24 cellular contexts compared by ENCODE assay signal in the genomic region with DNA sequence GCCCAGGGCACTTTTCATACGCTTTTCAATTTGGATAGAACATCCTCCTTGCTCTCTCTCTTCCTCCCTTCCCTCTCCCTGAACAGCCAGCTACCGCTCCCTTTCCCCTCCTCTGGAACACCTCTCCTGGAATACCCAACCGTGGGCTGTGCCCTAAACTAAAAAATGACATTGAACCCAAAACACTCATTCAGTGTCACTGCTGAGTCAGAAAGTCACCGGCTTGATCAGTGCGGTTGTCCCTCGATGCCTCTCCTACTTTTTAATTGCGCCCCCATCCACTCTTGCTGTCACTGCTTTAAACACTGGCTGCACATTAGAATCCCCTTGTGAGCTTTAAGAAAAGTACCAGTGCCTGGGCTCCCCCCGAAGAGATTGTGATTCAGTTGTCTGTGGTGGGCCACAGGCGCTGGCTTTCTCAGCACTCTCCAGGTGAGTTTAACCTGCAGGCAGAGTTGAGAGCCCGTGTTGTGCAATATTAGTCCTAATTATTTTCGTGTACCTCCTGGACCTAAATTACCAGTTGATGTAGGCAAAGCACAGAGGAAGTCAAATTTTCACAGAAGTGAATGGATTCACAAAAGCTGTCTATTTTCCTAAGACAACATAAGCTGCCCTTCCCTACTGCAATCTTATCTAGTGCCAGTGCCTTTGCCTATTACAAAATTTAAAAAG.
"Had no signal": no experiment of that assay in that cellular context is flagged by ENCODE, and none has a peak within 500 bp of the region (broad histone marks: within the 10 kb centered on the region; RNA-seq: fewer than 3 reads in every experiment).

No MANE protein-coding gene starts in this region.

- H3K27ac ChIP-seq: dorsolateral prefrontal cortex, heart left ventricle, left ventricle myocardium inferior, parathyroid adenoma, prostate gland, sigmoid colon, skin epidermis, thoracic aorta, transverse colon had no signal

- H3K4me1 ChIP-seq: prostate gland had no signal

- H2AFZ ChIP-seq: parathyroid adenoma had no signal

- ATAC-seq: heart left ventricle; stimulated activated naive B cell treated with anti-CD40 and anti-IgM and Interleukin-4, amounts not matched to agents 10 μg/mL and 1 μg/mL and 100 μg/mL, for 72 hours; stimulated activated naive CD8-positive, alpha-beta T cell treated with anti-CD3 and anti-CD28 coated beads, Interleukin-15, amount 100 ng/mL, for 72 hours had no signal

- H3K36me3 ChIP-seq: heart left ventricle, left ventricle myocardium inferior, prostate gland, sigmoid colon, thoracic aorta, transverse colon had no signal

- FAIRE-seq: frontal cortex, urothelium cell line had no signal

- H3K27me3 ChIP-seq: dorsolateral prefrontal cortex, heart left ventricle, sigmoid colon, transverse colon had no signal

- H3K4me3 ChIP-seq: dorsolateral prefrontal cortex, heart left ventricle, left ventricle myocardium inferior, lung, prostate gland, sigmoid colon, skin epidermis, thoracic aorta, transverse colon had no signal

- DNase-seq: cortex of kidney; dorsolateral prefrontal cortex; effector CD8-positive, alpha-beta T cell; heart left ventricle; hippocampal formation; kidney glomerular epithelial cell; left ventricle myocardium inferior; mesendoderm; naive B cell; occipital lobe; sigmoid colon; stimulated activated CD4-positive, alpha-beta T cell treated with anti-CD3 and anti-CD28 coated beads, Interleukin-2, amount 100 ng/mL, for 24 hours; stimulated activated CD4-positive, alpha-beta T cell treated with anti-CD3 and anti-CD28 coated beads, Interleukin-4, amount 100 ng/mL, for 4 hours; stimulated activated naive B cell treated with anti-CD40 and anti-IgM and Interleukin-4, amounts not matched to agents 10 μg/mL and 1 μg/mL and 100 μg/mL, for 72 hours; stimulated activated naive CD8-positive, alpha-beta T cell treated with anti-CD3 and anti-CD28 coated beads, Interleukin-15, amount 100 ng/mL, for 72 hours; substantia nigra; transverse colon had no signal

- H3K9me3 ChIP-seq: heart left ventricle, left ventricle myocardium inferior, prostate gland, sigmoid colon, thoracic aorta, transverse colon had no signal

- H3K9ac ChIP-seq: parathyroid adenoma had no signal
